7 cellular contexts compared by ENCODE assay signal in genomic region chr7:6938284-6938683, GRCh38.
A peak's percentile ranks its signal among the peaks of the same experiment; 100 is the strongest.
DNase-seq lines count a peak whose midpoint lies in the region; ATAC-seq, FAIRE-seq and TF ChIP-seq lines count a peak whose summit lies in the region.
"Not testable (repeated sequence)": the region's sequence is repeated elsewhere in the genome, so short reads cannot be mapped to it uniquely, and the experiment has no call there.

No MANE protein-coding gene starts in this region.

- H3K4me3 ChIP-seq in DOHH2 (ENCODE audit: low read length); NT2/D1 (ENCODE audit: insufficient read length, low read depth); brain microvascular endothelial cell (ENCODE audit: low read depth, low read length); heart left ventricle; osteoblast (ENCODE audit: insufficient read depth, low read length): not testable (repeated sequence)

- not testable (repeated sequence) for TF ChIP-seq POLR2A in heart left ventricle (IDR thresholded peaks at IDR 0.05)

- H3K9ac ChIP-seq in NT2/D1 (ENCODE audit: insufficient read length, low read depth), result not testable (repeated sequence)

- H3K4me1 ChIP-seq in DOHH2 (ENCODE audit: control insufficient read depth, low read length); NT2/D1 (ENCODE audit: insufficient read depth, insufficient read length); heart left ventricle; osteoblast (ENCODE audit: insufficient read depth, low read length): not testable (repeated sequence)

- not testable (repeated sequence) for H3K27ac ChIP-seq in DOHH2 (ENCODE audit: low read depth, low read length); brain microvascular endothelial cell; heart left ventricle; osteoblast (ENCODE audit: low read depth, low read length)

- H3K36me3 ChIP-seq in DOHH2 (ENCODE audit: control insufficient read depth, low read length); NT2/D1 (ENCODE audit: insufficient read depth, insufficient read length, low read length); brain microvascular endothelial cell (replicated peaks); heart left ventricle; osteoblast (ENCODE audit: insufficient read depth, low read length): not testable (repeated sequence)

- not testable (repeated sequence) for H3K4me2 ChIP-seq in DOHH2 (ENCODE audit: low read length); osteoblast (ENCODE audit: insufficient read depth, low read length)

- DNase-seq in HTR-8/SVneo (ENCODE audit: insufficient read length, low spot score); heart left ventricle; osteoblast (ENCODE audit: insufficient read length, low spot score, missing footprints): not testable (repeated sequence)
- DNase-seq in NT2/D1 (ENCODE audit: low read depth, low spot score) (peak; percentile 13), brain microvascular endothelial cell (peak; percentile 47)
- DNase-seq in activated CD4-positive, alpha-beta T cell treated with anti-CD3 and anti-CD28 coated beads for 48 hours, result peak; percentile 46

- peak; percentile 54 for TF ChIP-seq CTCF in DOHH2 (IDR thresholded peaks at IDR 0.05; ENCODE audit: low read depth, low read length, poor library complexity, severe bottlenecking)
- TF ChIP-seq CTCF in brain microvascular endothelial cell (IDR thresholded peaks at IDR 0.05; ENCODE audit: low read depth, low read length, missing control alignments), result peak; percentile 54
- TF ChIP-seq CTCF in heart left ventricle (IDR thresholded peaks at IDR 0.05), result peak; percentile 28 to 58 (median 38)
- peak; percentile 44 for TF ChIP-seq CTCF in osteoblast (IDR thresholded peaks at IDR 0.05; ENCODE audit: extremely low read depth, low read depth, low read length)

- H4K20me1 ChIP-seq in DOHH2 (ENCODE audit: control insufficient read depth, insufficient read depth, low read depth, low read length); osteoblast (ENCODE audit: insufficient read depth, low read length): not testable (repeated sequence)

- peak; percentile 33 for FAIRE-seq in HTR-8/SVneo (lab: Jason Lieb, UNC)

- not testable (repeated sequence) for H3K79me2 ChIP-seq in DOHH2 (ENCODE audit: control insufficient read depth, low read length); osteoblast (ENCODE audit: insufficient read depth, low read length)

- H3K9me3 ChIP-seq in DOHH2 (ENCODE audit: control insufficient read depth, insufficient read depth, low read length); NT2/D1 (ENCODE audit: insufficient read depth, low read length); heart left ventricle; osteoblast (ENCODE audit: low read depth, low read length): not testable (repeated sequence)

- H3K9me2 ChIP-seq in DOHH2 (replicated peaks; ENCODE audit: control insufficient read depth, low read length), result not testable (repeated sequence)

- H2AFZ ChIP-seq in osteoblast (ENCODE audit: low read length), result not testable (repeated sequence)

- intact Hi-C loops in heart left ventricle (cut with DNase I), result not testable (repeated sequence)

- ATAC-seq in heart left ventricle, result not testable (repeated sequence)

- H3F3A ChIP-seq in DOHH2 (ENCODE audit: control insufficient read depth, insufficient read depth), result not testable (repeated sequence)

- 11 to 31% (median 15%) methylated on average over 3 to 4 of the region's 4 CpGs for WGBS in heart left ventricle, 4 donors

- in situ Hi-C loops in brain microvascular endothelial cell (cut with HindIII; ENCODE audit: low pct_ligation_motif_present, low sequenced_read_pairs), result not testable (repeated sequence)

- H3K27me3 ChIP-seq in DOHH2 (ENCODE audit: control insufficient read depth, low read length); NT2/D1 (ENCODE audit: insufficient read depth, insufficient read length); brain microvascular endothelial cell (replicated peaks); heart left ventricle; osteoblast (ENCODE audit: insufficient read depth, low read length): not testable (repeated sequence)
